In genomic region chr1:19312782-19313635, GRCh38 we compare ENCODE assay signal across 8 cellular contexts. TPM values are rescaled to one million over a fixed set of nuclear protein-coding genes. Genes with fewer than 3 reads are reported as not detected.
DNase-seq lines count a peak whose midpoint lies in the region; ATAC-seq lines count a peak whose summit lies in the region.

No MANE protein-coding gene starts in this region.

- H3K9me3 Mint-ChIP-seq in activated CD4-positive, alpha-beta memory T cell treated with anti-CD3 and anti-CD28 coated beads for 36 hours: no peaks in the 10 kb centered on the region

- H3K36me3 Mint-ChIP-seq in activated CD4-positive, alpha-beta memory T cell treated with anti-CD3 and anti-CD28 coated beads for 36 hours: no peaks in the 10 kb centered on the region

- H3K4me1 Mint-ChIP-seq in activated CD4-positive, alpha-beta memory T cell treated with anti-CD3 and anti-CD28 coated beads for 36 hours (ENCODE audit: low read depth): peaks cover 35% of the 10 kb centered on the region

- peak overlapping the region; percentile 65 for H3K4me3 ChIP-seq in right cardiac atrium (ENCODE audit: low read length)
- H3K4me3 ChIP-seq in skin epidermis: peak overlapping the region; percentile 56 to 95 (median 91)

- H3K27me3 Mint-ChIP-seq in activated CD4-positive, alpha-beta memory T cell treated with anti-CD3 and anti-CD28 coated beads for 36 hours: no peaks in the 10 kb centered on the region

- H3K4me1 ChIP-seq in right cardiac atrium (ENCODE audit: control insufficient read depth, insufficient read depth, low read length): no peaks in the 10 kb centered on the region

- 35% methylated on average over 20 of the region's 20 CpGs for WGBS in right cardiac atrium

- intact Hi-C loops in activated CD4-positive, alpha-beta memory T cell treated with anti-CD3 and anti-CD28 coated beads for 36 hours (cut with micrococcal nuclease): loop anchor here (2.0 kb wide), 1 partner anchor 56 kb away; no protein-coding TSS in a partner anchor
- intact Hi-C loops in right cardiac atrium (cut with DNase I): no loop called here

- no peak for DNase-seq in activated CD4-positive, alpha-beta memory T cell treated with anti-CD3 and anti-CD28 coated beads for 36 hours
- DNase-seq in right cardiac atrium (no peak), NCI-H1930 (lab: John Stamatoyannopoulos, UW) (no peak), NCI-H226 (no peak)

- H3K27ac ChIP-seq in right cardiac atrium (ENCODE audit: low read length): peak overlapping the region; percentile 69
- H3K27ac ChIP-seq in skin epidermis: peak overlapping the region in 20 of 21 experiments; percentile 77 to 98 (median 92)

- no peaks in the 10 kb centered on the region for H3K9me3 ChIP-seq in right cardiac atrium (ENCODE audit: control insufficient read depth, low read length)

- H3K27me3 ChIP-seq in right cardiac atrium (ENCODE audit: control insufficient read depth, insufficient read depth): no peaks in the 10 kb centered on the region

- CTCF ChIA-PET in activated CD4-positive, alpha-beta memory T cell treated with anti-CD3 and anti-CD28 coated beads for 36 hours (lab: Charles Lee): interaction anchor here (0.6 to 1.6 kb wide), 3 partner anchors 29 to 286 kb away, joined by 3 to 6 read pairs (median 4); no protein-coding TSS in a partner anchor

- peak overlapping the region; percentile 71 for H3K4me3 Mint-ChIP-seq in activated CD4-positive, alpha-beta memory T cell treated with anti-CD3 and anti-CD28 coated beads for 36 hours

- peak overlapping the region; percentile 35 for H3K27ac Mint-ChIP-seq in activated CD4-positive, alpha-beta memory T cell treated with anti-CD3 and anti-CD28 coated beads for 36 hours

- POLR2A ChIA-PET in activated CD4-positive, alpha-beta memory T cell treated with anti-CD3 and anti-CD28 coated beads for 36 hours (lab: Charles Lee): interaction anchor here (1.0 kb wide), 1 partner anchor 55 kb away, joined by 3 read pairs; no protein-coding TSS in a partner anchor

- peak; percentile 17 for ATAC-seq in GM18498 (IDR thresholded peaks at IDR 0.05; ENCODE audit: unreplicated experiment)
- peak; percentile 8 for ATAC-seq in HG02759 (IDR thresholded peaks at IDR 0.05; ENCODE audit: unreplicated experiment)
- ATAC-seq in right cardiac atrium: no peak
- no peak for ATAC-seq in HG02870 (IDR thresholded peaks at IDR 0.05; ENCODE audit: unreplicated experiment)

RNA-seq across cellular contexts. Expression of gene SLC66A1, which starts 0.9 kb away (rescaled TPM):
- total RNA-seq in activated CD4-positive, alpha-beta memory T cell treated with anti-CD3 and anti-CD28 coated beads for 36 hours: 1 to 10 TPM; 6.8 to 7.9 TPM
- total RNA-seq in right cardiac atrium: 1 to 10 TPM; 6.6 to 7.3 (median 7.2) TPM
- polyA plus RNA-seq in right cardiac atrium: 9.2 TPM

RNA-seq across cellular contexts. Expression of gene AKR7A2, which starts 1.1 kb away (rescaled TPM):
- total RNA-seq in activated CD4-positive, alpha-beta memory T cell treated with anti-CD3 and anti-CD28 coated beads for 36 hours: 10 to 100 TPM; 45.5 to 49.4 TPM
- 10 to 100 TPM; 29.7 to 41.9 (median 40.0) TPM for total RNA-seq in right cardiac atrium
- polyA plus RNA-seq in right cardiac atrium: 25.9 TPM

RNA-seq across cellular contexts. Expression of gene AKR7A3, which starts 24.4 kb away (rescaled TPM):
- under 1 TPM; 0.80 to 0.88 TPM for total RNA-seq in activated CD4-positive, alpha-beta memory T cell treated with anti-CD3 and anti-CD28 coated beads for 36 hours
- under 1 TPM in 3 of 4 donors, not detected in 1; 0.17 to 0.26 (median 0.22) TPM for total RNA-seq in right cardiac atrium
- polyA plus RNA-seq in right cardiac atrium: 0.20 TPM

Comparison
In these comparisons a context has a peak if more than half of its experiments do, and no peak if none do; other contexts are left out.
1. ATAC-seq: peak in GM18498 (single experiment) and HG02759 (single experiment); none in right cardiac atrium (0 of 2) and HG02870 (single experiment).